8 cellular contexts compared by ENCODE assay signal in the genomic region with DNA sequence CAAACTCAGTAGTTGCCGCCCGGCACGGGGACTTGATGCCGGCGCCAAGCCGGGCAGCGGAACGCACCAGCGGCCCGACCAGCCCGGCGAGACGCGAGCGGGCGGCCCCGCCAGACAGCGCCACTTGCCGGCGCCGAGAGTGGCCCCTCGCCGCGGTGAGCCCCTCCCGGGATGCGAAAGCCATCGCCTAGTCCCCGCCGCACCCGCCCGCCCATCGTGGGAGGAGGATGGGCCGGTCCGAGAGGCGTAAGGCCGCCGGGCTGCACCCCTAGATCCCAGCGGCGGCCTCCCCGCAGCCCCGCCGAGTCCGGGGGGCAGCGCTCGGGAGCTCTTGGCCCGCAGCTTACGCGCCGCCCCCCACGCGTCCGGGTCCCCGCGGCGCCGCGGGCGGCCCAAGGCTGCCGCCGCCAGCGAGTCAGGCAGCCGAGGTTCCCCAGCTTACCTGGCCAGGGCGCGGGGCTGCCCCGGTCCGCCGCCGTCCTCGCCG. TPM values are rescaled to one million over a fixed set of nuclear protein-coding genes. Genes with fewer than 3 reads are reported as not detected.
DNase-seq lines count a peak whose midpoint lies in the region; ATAC-seq, FAIRE-seq and TF ChIP-seq lines count a peak whose summit lies in the region.

No MANE protein-coding gene starts in this region.

- H3K27ac ChIP-seq in foreskin keratinocyte: no peak overlapping the region
- H3K27ac ChIP-seq in pancreas: no peak overlapping the region
- no peak overlapping the region for H3K27ac ChIP-seq in aorta (ENCODE audit: low read depth in 1 of 2, low read length in 2 of 2)

- H3K27me3 ChIP-seq in Caco-2 (replicated peaks; ENCODE audit: control insufficient read depth, insufficient read depth, low read length) (no peaks in the 10 kb centered on the region), foreskin keratinocyte (peaks cover 6% of the 10 kb centered on the region), pancreas (no peaks in the 10 kb centered on the region), aorta (ENCODE audit: control insufficient read depth in 1 of 2, insufficient read depth in 2 of 2, low read length in 1 of 2) (no peaks in the 10 kb centered on the region)

- intact Hi-C loops in Caco-2 (cut with micrococcal nuclease; ENCODE audit: unreplicated experiment): no loop called here
- intact Hi-C loops in pancreas (cut with DNase I): no loop called here
- intact Hi-C loops in aorta (cut with DNase I): loop anchor here in 1 of 2 donors (10.0 kb wide), 1 partner anchor 78 kb away; no protein-coding TSS in a partner anchor

- WGBS in pancreas, 2 donors: 1 to 2% methylated on average over 50 to 70 of the region's 70 CpGs
- 0% methylated on average over 45 to 70 of the region's 70 CpGs for WGBS in aorta, 2 donors

- H3K9me3 Mint-ChIP-seq in Caco-2 (ENCODE audit: unreplicated experiment): no peaks in the 10 kb centered on the region

- ATAC-seq in GM21381 (IDR thresholded peaks at IDR 0.05; ENCODE audit: unreplicated experiment): peak; percentile 58
- ATAC-seq in foreskin keratinocyte: peak; percentile 59
- peak in 3 of 4 donors; percentile 57 to 79 (median 76) for ATAC-seq in pancreas
- ATAC-seq in aorta (ENCODE audit: low FRiP score): no peak

- no peak for TF ChIP-seq POLR2A in H54 (IDR thresholded peaks at IDR 0.05; ENCODE audit: low read depth, low read length)

- no peak overlapping the region for H3K27ac Mint-ChIP-seq in Caco-2 (ENCODE audit: unreplicated experiment)

- H3K27me3 Mint-ChIP-seq in Caco-2 (ENCODE audit: insufficient read depth, unreplicated experiment): peaks cover 6% of the 10 kb centered on the region

- DNase-seq in Caco-2 (peak in 1 of 2 experiments; percentile 71), MV-4-11 (lab: John Stamatoyannopoulos, UW) (peak; percentile 2), foreskin keratinocyte (peak; percentile 1 to 2), pancreas (peak in 4 of 6 donors; percentile 14 to 80 (median 54)), aorta (peak; percentile 63 to 77), H54 (ENCODE audit: insufficient read length, low spot score) (no peak)
- peak; percentile 25 to 38 for DNase-seq in activated T-helper 1 cell treated with anti-CD3 and anti-CD28 coated beads, Interleukin-2, amount 50 U/mL, for 16 hours (ENCODE audit: low read depth in 1 of 2, low spot score in 1 of 2)

- no peaks in the 10 kb centered on the region for H3K9me3 ChIP-seq in Caco-2
- H3K9me3 ChIP-seq in pancreas: no peaks in the 10 kb centered on the region
- H3K9me3 ChIP-seq in aorta (ENCODE audit: control insufficient read depth, low read length): no peaks in the 10 kb centered on the region

- H3K4me3 ChIP-seq in Caco-2 (ENCODE audit: low read depth, low read length): peak overlapping the region; percentile 64
- peak overlapping the region in 3 of 4 donors; percentile 41 to 63 (median 44) for H3K4me3 ChIP-seq in pancreas
- peak overlapping the region; percentile 50 to 56 for H3K4me3 ChIP-seq in aorta (ENCODE audit: low read length in 2 of 2)

- peak overlapping the region; percentile 66 for H3K4me3 Mint-ChIP-seq in Caco-2 (ENCODE audit: unreplicated experiment)

- H3K36me3 Mint-ChIP-seq in Caco-2 (ENCODE audit: insufficient read depth, unreplicated experiment): peaks cover 20% of the 10 kb centered on the region

- H3K36me3 ChIP-seq in Caco-2 (ENCODE audit: control insufficient read depth, insufficient read depth, low read length) (no peaks in the 10 kb centered on the region), pancreas (no peaks in the 10 kb centered on the region), aorta (ENCODE audit: control insufficient read depth in 1 of 2, insufficient read depth in 2 of 2, low read length in 1 of 2) (no peaks in the 10 kb centered on the region)

- H3K4me1 ChIP-seq in Caco-2 (no peaks in the 10 kb centered on the region), foreskin keratinocyte (no peaks in the 10 kb centered on the region), pancreas (no peaks in the 10 kb centered on the region), aorta (ENCODE audit: control insufficient read depth in 1 of 2, insufficient read depth in 2 of 2, low read length in 2 of 2) (no peaks in the 10 kb centered on the region)

- POLR2A ChIA-PET in Caco-2 (lab: Charles Lee): interaction anchor here (1.0 kb wide), 1 partner anchor 71 kb away, joined by 3 read pairs; no protein-coding TSS in a partner anchor

- TF ChIP-seq CTCF in Caco-2 (IDR thresholded peaks at IDR 0.05; ENCODE audit: insufficient read depth in 1 of 2, low read depth in 1 of 2, low read length in 1 of 2, severe bottlenecking in 1 of 2, unreplicated experiment in 1 of 2) (no peak), foreskin keratinocyte (conservative IDR thresholded peaks at IDR 0.05) (peak; percentile 35), pancreas (IDR thresholded peaks at IDR 0.05) (no peak)

- H3K4me1 Mint-ChIP-seq in Caco-2 (ENCODE audit: low read depth, unreplicated experiment): no peaks in the 10 kb centered on the region

- no TSS peak for BruUV-seq in Caco-2 (replicated peaks; lab: Mats Ljungman, UMichigan)

- no peak for FAIRE-seq in pancreas (lab: Jason Lieb, UNC)
- FAIRE-seq in H54 (lab: Jason Lieb, UNC): no peak

- CTCF ChIA-PET in Caco-2 (lab: Charles Lee): no interaction called here

RNA-seq across cellular contexts. Expression of a gene that starts 0.6 kb away (rescaled TPM):
- total RNA-seq in Caco-2 (2022) (42.4 and 55.8 TPM in 2 replicates), foreskin keratinocyte (13.3 and 16.9 TPM in 2 replicates), pancreas (10 to 100 TPM in 5 of 6 donors, 1 to 10 TPM in 1; 6.2 to 99.6 (median 77.1) TPM), aorta (100 to 1,000 TPM in 1 of 2 donors, 10 to 100 TPM in 1; 70.2 to 131 TPM)
- polyA plus RNA-seq in foreskin keratinocyte (3.2 and 4.4 TPM in 2 replicates), pancreas (100 to 1,000 TPM; 114 to 155 TPM), aorta (100 to 1,000 TPM in 1 of 2 donors, 1 to 10 TPM in 1; 3.6 to 150 TPM)
